In the genomic region with DNA sequence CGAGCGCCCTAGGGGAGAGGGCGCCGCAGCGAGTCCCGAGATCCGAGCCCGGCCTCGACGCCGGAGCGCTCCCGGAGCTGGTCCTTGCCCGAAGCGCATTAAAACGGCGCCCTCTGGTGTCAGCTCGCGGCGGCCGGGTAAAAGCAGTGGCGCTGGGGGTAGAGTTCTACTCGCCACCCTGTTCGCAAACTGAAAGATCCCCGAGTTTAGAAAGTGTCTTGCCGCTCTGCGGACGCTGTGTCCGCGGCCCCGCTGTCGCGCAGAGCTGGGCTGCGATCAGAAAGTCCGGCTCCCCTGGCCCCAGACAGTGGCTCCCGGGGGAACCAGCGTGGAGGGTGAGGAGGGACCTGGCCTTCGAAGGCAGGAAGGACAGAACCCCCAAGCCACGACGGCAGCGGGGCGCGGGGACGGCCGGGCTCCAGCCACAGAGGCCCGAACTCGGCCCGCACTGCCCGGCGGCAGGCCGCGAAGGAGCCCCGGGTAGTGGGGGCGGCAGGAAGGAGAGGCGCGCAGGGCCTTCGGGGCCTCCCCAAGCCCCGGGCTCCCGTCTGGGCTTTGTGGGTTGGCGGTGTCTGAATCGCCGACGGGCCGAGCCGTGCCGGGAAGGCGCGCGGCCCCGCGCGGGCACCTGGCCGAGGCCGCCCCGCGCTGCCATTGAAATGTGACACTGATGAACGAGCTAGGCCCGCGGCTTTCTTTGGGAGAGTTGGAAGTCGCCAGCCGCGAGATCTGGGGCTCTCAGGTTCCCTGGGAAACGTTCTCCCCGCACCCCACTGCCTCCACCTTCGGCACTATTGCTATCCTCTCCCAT, we compare ENCODE assay signal across 1 cellular context.
TF ChIP-seq lines count a peak whose summit lies in the region.

No MANE protein-coding gene starts in this region.

TF ChIP-seq in HepG2, 621 proteins besides CTCF, POLR2A, EP300 and RAD21 (continued from another document and continues in another):
- TF ChIP-seq, protein P1, sequence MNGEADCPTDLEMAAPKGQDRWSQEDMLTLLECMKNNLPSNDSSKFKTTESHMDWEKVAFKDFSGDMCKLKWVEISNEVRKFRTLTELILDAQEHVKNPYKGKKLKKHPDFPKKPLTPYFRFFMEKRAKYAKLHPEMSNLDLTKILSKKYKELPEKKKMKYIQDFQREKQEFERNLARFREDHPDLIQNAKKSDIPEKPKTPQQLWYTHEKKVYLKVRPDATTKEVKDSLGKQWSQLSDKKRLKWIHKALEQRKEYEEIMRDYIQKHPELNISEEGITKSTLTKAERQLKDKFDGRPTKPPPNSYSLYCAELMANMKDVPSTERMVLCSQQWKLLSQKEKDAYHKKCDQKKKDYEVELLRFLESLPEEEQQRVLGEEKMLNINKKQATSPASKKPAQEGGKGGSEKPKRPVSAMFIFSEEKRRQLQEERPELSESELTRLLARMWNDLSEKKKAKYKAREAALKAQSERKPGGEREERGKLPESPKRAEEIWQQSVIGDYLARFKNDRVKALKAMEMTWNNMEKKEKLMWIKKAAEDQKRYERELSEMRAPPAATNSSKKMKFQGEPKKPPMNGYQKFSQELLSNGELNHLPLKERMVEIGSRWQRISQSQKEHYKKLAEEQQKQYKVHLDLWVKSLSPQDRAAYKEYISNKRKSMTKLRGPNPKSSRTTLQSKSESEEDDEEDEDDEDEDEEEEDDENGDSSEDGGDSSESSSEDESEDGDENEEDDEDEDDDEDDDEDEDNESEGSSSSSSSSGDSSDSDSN (CRISPR knock-in tag; IDR thresholded peaks at IDR 0.05) = peak; percentile 75
- TF ChIP-seq ZNF749 (CRISPR knock-in tag; IDR thresholded peaks at IDR 0.05; ENCODE audit: borderline replicate concordance) = 0 out of 2 replicates have a peak, but pooled peaks have one; percentile 34
- TF ChIP-seq, protein P2, sequence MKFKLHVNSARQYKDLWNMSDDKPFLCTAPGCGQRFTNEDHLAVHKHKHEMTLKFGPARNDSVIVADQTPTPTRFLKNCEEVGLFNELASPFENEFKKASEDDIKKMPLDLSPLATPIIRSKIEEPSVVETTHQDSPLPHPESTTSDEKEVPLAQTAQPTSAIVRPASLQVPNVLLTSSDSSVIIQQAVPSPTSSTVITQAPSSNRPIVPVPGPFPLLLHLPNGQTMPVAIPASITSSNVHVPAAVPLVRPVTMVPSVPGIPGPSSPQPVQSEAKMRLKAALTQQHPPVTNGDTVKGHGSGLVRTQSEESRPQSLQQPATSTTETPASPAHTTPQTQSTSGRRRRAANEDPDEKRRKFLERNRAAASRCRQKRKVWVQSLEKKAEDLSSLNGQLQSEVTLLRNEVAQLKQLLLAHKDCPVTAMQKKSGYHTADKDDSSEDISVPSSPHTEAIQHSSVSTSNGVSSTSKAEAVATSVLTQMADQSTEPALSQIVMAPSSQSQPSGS (CRISPR knock-in tag; IDR thresholded peaks at IDR 0.05) = peak; percentile 49; the same call in 1 of the 2 replicates
- no peak for TF ChIP-seq SOX5 (CRISPR knock-in tag; IDR thresholded peaks at IDR 0.05; ENCODE audit: borderline replicate concordance)
- TF ChIP-seq ISL2 (CRISPR knock-in tag; IDR thresholded peaks at IDR 0.05) = no peak; the same call in 1 of the 2 replicates
- TF ChIP-seq ZMYM3 (CRISPR knock-in tag; IDR thresholded peaks at IDR 0.05) = no peak
- TF ChIP-seq, protein P3, sequence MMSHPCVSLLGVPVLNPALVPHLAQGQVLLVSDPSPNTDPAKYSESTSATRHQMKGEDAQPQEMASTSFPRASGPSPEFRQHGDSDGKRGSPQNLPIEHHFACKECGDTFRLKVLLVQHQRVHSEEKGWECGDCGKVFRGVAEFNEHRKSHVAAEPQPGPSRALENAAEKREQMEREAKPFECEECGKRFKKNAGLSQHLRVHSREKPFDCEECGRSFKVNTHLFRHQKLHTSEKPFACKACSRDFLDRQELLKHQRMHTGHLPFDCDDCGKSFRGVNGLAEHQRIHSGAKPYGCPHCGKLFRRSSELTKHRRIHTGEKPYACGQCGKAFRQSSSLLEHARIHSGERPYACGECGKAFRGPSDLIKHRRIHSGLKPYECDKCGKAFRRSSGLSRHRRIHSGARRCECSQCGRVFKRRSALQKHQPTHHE (CRISPR knock-in tag; IDR thresholded peaks at IDR 0.05; ENCODE audit: borderline replicate concordance) = no peak
- no peak for TF ChIP-seq NR2F2 (IDR thresholded peaks at IDR 0.05; ENCODE audit: borderline replicate concordance, low read depth)
- no peak for TF ChIP-seq MED8 (CRISPR knock-in tag; IDR thresholded peaks at IDR 0.05; ENCODE audit: insufficient replicate concordance)
- no peak for TF ChIP-seq FOXC1 (CRISPR knock-in tag; IDR thresholded peaks at IDR 0.05; ENCODE audit: borderline replicate concordance)
- TF ChIP-seq, protein P4, sequence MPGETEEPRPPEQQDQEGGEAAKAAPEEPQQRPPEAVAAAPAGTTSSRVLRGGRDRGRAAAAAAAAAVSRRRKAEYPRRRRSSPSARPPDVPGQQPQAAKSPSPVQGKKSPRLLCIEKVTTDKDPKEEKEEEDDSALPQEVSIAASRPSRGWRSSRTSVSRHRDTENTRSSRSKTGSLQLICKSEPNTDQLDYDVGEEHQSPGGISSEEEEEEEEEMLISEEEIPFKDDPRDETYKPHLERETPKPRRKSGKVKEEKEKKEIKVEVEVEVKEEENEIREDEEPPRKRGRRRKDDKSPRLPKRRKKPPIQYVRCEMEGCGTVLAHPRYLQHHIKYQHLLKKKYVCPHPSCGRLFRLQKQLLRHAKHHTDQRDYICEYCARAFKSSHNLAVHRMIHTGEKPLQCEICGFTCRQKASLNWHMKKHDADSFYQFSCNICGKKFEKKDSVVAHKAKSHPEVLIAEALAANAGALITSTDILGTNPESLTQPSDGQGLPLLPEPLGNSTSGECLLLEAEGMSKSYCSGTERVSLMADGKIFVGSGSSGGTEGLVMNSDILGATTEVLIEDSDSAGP (CRISPR knock-in tag; IDR thresholded peaks at IDR 0.05; ENCODE audit: borderline replicate concordance) = peak; percentile 57; the same call in 1 of the 2 replicates
- TF ChIP-seq RBM22 (optimal IDR thresholded peaks at IDR 0.05; ENCODE audit: low read length) = no peak
- TF ChIP-seq HES4 (CRISPR knock-in tag; IDR thresholded peaks at IDR 0.05; ENCODE audit: borderline replicate concordance) = no peak; the same call in 1 of the 2 replicates
- no peak for TF ChIP-seq SRF (IDR thresholded peaks at IDR 0.05; ENCODE audit: low read depth, low read length)
- no peak for TF ChIP-seq ZFP41 (CRISPR knock-in tag; IDR thresholded peaks at IDR 0.05; ENCODE audit: borderline replicate concordance)
- TF ChIP-seq AHR (CRISPR knock-in tag; IDR thresholded peaks at IDR 0.05) = no peak
- TF ChIP-seq, protein P5, sequence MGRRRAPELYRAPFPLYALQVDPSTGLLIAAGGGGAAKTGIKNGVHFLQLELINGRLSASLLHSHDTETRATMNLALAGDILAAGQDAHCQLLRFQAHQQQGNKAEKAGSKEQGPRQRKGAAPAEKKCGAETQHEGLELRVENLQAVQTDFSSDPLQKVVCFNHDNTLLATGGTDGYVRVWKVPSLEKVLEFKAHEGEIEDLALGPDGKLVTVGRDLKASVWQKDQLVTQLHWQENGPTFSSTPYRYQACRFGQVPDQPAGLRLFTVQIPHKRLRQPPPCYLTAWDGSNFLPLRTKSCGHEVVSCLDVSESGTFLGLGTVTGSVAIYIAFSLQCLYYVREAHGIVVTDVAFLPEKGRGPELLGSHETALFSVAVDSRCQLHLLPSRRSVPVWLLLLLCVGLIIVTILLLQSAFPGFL (CRISPR knock-in tag; IDR thresholded peaks at IDR 0.05) = no peak
- TF ChIP-seq REPIN1 (CRISPR knock-in tag; IDR thresholded peaks at IDR 0.05; ENCODE audit: borderline replicate concordance, low read depth) = peak; percentile 94
- TF ChIP-seq ZNF235 (CRISPR knock-in tag; IDR thresholded peaks at IDR 0.05; ENCODE audit: borderline replicate concordance) = no peak
- TF ChIP-seq, protein P6, sequence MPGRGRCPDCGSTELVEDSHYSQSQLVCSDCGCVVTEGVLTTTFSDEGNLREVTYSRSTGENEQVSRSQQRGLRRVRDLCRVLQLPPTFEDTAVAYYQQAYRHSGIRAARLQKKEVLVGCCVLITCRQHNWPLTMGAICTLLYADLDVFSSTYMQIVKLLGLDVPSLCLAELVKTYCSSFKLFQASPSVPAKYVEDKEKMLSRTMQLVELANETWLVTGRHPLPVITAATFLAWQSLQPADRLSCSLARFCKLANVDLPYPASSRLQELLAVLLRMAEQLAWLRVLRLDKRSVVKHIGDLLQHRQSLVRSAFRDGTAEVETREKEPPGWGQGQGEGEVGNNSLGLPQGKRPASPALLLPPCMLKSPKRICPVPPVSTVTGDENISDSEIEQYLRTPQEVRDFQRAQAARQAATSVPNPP (CRISPR knock-in tag; IDR thresholded peaks at IDR 0.05) = no peak
- no peak for TF ChIP-seq SRY (CRISPR knock-in tag; IDR thresholded peaks at IDR 0.05)
- TF ChIP-seq ZKSCAN5 (CRISPR knock-in tag; IDR thresholded peaks at IDR 0.05) = no peak
- TF ChIP-seq SMAD1 (CRISPR knock-in tag; IDR thresholded peaks at IDR 0.05; ENCODE audit: borderline replicate concordance, low read depth) = 0 out of 2 replicates have a peak, but pooled peaks have one; percentile 71
- TF ChIP-seq CHD2 (IDR thresholded peaks at IDR 0.05; ENCODE audit: low read depth, low read length) = no peak
- no peak for TF ChIP-seq PHB2 (IDR thresholded peaks at IDR 0.05; ENCODE audit: partially characterized antibody)
- TF ChIP-seq, protein P7, sequence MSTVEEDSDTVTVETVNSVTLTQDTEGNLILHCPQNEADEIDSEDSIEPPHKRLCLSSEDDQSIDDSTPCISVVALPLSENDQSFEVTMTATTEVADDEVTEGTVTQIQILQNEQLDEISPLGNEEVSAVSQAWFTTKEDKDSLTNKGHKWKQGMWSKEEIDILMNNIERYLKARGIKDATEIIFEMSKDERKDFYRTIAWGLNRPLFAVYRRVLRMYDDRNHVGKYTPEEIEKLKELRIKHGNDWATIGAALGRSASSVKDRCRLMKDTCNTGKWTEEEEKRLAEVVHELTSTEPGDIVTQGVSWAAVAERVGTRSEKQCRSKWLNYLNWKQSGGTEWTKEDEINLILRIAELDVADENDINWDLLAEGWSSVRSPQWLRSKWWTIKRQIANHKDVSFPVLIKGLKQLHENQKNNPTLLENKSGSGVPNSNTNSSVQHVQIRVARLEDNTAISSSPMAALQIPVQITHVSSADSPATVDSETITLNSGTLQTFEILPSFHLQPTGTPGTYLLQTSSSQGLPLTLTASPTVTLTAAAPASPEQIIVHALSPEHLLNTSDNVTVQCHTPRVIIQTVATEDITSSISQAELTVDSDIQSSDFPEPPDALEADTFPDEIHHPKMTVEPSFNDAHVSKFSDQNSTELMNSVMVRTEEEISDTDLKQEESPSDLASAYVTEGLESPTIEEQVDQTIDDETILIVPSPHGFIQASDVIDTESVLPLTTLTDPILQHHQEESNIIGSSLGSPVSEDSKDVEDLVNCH (CRISPR knock-in tag; IDR thresholded peaks at IDR 0.05) = no peak
- TF ChIP-seq ZNF616 (CRISPR knock-in tag; IDR thresholded peaks at IDR 0.05; ENCODE audit: low read depth) = no peak
- TF ChIP-seq, protein P8, sequence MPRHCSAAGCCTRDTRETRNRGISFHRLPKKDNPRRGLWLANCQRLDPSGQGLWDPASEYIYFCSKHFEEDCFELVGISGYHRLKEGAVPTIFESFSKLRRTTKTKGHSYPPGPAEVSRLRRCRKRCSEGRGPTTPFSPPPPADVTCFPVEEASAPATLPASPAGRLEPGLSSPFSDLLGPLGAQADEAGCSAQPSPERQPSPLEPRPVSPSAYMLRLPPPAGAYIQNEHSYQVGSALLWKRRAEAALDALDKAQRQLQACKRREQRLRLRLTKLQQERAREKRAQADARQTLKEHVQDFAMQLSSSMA (CRISPR knock-in tag; IDR thresholded peaks at IDR 0.05) = no peak
- TF ChIP-seq, protein P9, sequence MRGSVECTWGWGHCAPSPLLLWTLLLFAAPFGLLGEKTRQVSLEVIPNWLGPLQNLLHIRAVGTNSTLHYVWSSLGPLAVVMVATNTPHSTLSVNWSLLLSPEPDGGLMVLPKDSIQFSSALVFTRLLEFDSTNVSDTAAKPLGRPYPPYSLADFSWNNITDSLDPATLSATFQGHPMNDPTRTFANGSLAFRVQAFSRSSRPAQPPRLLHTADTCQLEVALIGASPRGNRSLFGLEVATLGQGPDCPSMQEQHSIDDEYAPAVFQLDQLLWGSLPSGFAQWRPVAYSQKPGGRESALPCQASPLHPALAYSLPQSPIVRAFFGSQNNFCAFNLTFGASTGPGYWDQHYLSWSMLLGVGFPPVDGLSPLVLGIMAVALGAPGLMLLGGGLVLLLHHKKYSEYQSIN (CRISPR knock-in tag; IDR thresholded peaks at IDR 0.05; ENCODE audit: borderline replicate concordance) = no peak
- TF ChIP-seq ZZZ3 (CRISPR knock-in tag; IDR thresholded peaks at IDR 0.05; ENCODE audit: borderline replicate concordance) = no peak
- TF ChIP-seq STAG1 (CRISPR knock-in tag; IDR thresholded peaks at IDR 0.05) = peak; percentile 90
- TF ChIP-seq, protein P10, sequence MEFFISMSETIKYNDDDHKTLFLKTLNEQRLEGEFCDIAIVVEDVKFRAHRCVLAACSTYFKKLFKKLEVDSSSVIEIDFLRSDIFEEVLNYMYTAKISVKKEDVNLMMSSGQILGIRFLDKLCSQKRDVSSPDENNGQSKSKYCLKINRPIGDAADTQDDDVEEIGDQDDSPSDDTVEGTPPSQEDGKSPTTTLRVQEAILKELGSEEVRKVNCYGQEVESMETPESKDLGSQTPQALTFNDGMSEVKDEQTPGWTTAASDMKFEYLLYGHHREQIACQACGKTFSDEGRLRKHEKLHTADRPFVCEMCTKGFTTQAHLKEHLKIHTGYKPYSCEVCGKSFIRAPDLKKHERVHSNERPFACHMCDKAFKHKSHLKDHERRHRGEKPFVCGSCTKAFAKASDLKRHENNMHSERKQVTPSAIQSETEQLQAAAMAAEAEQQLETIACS (CRISPR knock-in tag; IDR thresholded peaks at IDR 0.05) = no peak
- TF ChIP-seq ZNF782 (CRISPR knock-in tag; IDR thresholded peaks at IDR 0.05; ENCODE audit: borderline replicate concordance) = no peak
- no peak for TF ChIP-seq ZNF543 (CRISPR knock-in tag; IDR thresholded peaks at IDR 0.05)
- TF ChIP-seq ZNF431 (CRISPR knock-in tag; IDR thresholded peaks at IDR 0.05; ENCODE audit: borderline replicate concordance, low read depth) = no peak
- TF ChIP-seq EZH2 (conservative IDR thresholded peaks at IDR 0.05; ENCODE audit: low read depth, low read length) = no peak; the same call in 1 of the 2 replicates
- TF ChIP-seq JUNB (CRISPR knock-in tag; IDR thresholded peaks at IDR 0.05; ENCODE audit: borderline replicate concordance) = no peak
- TF ChIP-seq MTA3 (CRISPR knock-in tag; IDR thresholded peaks at IDR 0.05) = no peak
- TF ChIP-seq, protein P11, sequence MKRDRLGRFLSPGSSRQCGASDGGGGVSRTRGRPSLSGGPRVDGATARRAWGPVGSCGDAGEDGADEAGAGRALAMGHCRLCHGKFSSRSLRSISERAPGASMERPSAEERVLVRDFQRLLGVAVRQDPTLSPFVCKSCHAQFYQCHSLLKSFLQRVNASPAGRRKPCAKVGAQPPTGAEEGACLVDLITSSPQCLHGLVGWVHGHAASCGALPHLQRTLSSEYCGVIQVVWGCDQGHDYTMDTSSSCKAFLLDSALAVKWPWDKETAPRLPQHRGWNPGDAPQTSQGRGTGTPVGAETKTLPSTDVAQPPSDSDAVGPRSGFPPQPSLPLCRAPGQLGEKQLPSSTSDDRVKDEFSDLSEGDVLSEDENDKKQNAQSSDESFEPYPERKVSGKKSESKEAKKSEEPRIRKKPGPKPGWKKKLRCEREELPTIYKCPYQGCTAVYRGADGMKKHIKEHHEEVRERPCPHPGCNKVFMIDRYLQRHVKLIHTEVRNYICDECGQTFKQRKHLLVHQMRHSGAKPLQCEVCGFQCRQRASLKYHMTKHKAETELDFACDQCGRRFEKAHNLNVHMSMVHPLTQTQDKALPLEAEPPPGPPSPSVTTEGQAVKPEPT (CRISPR knock-in tag; IDR thresholded peaks at IDR 0.05; ENCODE audit: low read depth) = no peak
- TF ChIP-seq, protein P12, sequence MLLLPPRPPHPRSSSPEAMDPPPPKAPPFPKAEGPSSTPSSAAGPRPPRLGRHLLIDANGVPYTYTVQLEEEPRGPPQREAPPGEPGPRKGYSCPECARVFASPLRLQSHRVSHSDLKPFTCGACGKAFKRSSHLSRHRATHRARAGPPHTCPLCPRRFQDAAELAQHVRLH (CRISPR knock-in tag; IDR thresholded peaks at IDR 0.05; ENCODE audit: borderline replicate concordance, low read depth) = 0 out of 2 replicates have a peak, but pooled peaks have one; percentile 53
